Comparison of ENCODE assay signal across 25 cellular contexts in genomic region chr5:171427318-171428167, GRCh38. TPM values are rescaled to one million over a fixed set of nuclear protein-coding genes. Genes with fewer than 3 reads are reported as not detected.
A peak's percentile ranks its signal among the peaks of the same experiment; 100 is the strongest.
DNase-seq lines count a peak whose midpoint lies in the region; ATAC-seq and TF ChIP-seq lines count a peak whose summit lies in the region.
"Had no signal": no experiment of that assay in that cellular context is flagged by ENCODE, and none has a peak within 500 bp of the region (broad histone marks: within the 10 kb centered on the region; RNA-seq: fewer than 3 reads in every experiment).

No MANE protein-coding gene starts in this region.

- H3K27ac Mint-ChIP-seq in natural killer cell, result no peak overlapping the region
- H3K27ac Mint-ChIP-seq in natural killer cell treated with Interleukin-12 subunit alpha and Interleukin-12 subunit beta and Interleukin-15 and Interleukin-18, amount 100 ng/mL, for 72 hours, result no peak overlapping the region
- H3K27ac Mint-ChIP-seq: activated T-helper 2 cell treated with anti-CD3 and anti-CD28 coated beads, Interferon-gamma antibody, Interleukin-2, Interleukin-4, amounts not matched to agents 10 μg/mL and 5 μg/mL and 100 μg/mL, durations not matched to agents 14 hours and 24 hours and 36 hours; GM23338 had no signal

- in situ Hi-C loops in HAP-1 (cut with MboI; ENCODE audit: low sequenced_read_pairs), result loop anchor here (10.0 kb wide), 1 partner anchor 467 kb away; no protein-coding TSS in a partner anchor

- H3K27me3 Mint-ChIP-seq in natural killer cell (ENCODE audit: low read depth in 2 of 2), result no peaks in the 10 kb centered on the region
- no peaks in the 10 kb centered on the region for H3K27me3 Mint-ChIP-seq in natural killer cell treated with Interleukin-12 subunit alpha and Interleukin-12 subunit beta and Interleukin-15 and Interleukin-18, amount 100 ng/mL, for 72 hours

- no peaks in the 10 kb centered on the region for H3K36me3 ChIP-seq in HAP-1 (replicated peaks)
- H3K36me3 ChIP-seq: adrenal gland, esophagus squamous epithelium, lower lobe of right lung, ovary, Peyer's patch had no signal

- H3K9me3 ChIP-seq in HAP-1, result no peaks in the 10 kb centered on the region
- H3K9me3 ChIP-seq: adrenal gland, esophagus squamous epithelium, lower lobe of right lung, ovary, Peyer's patch had no signal

- TF ChIP-seq CTCF in natural killer cell (IDR thresholded peaks at IDR 0.05), result no peak
- no peak for TF ChIP-seq CTCF in omental fat pad (IDR thresholded peaks at IDR 0.05)

- H3K4me1 Mint-ChIP-seq in natural killer cell, result no peaks in the 10 kb centered on the region
- H3K4me1 Mint-ChIP-seq in natural killer cell treated with Interleukin-12 subunit alpha and Interleukin-12 subunit beta and Interleukin-15 and Interleukin-18, amount 100 ng/mL, for 72 hours (ENCODE audit: low read depth in 2 of 2), result no peaks in the 10 kb centered on the region
- H3K4me1 Mint-ChIP-seq: CD14-positive monocyte; stimulated activated naive CD8-positive, alpha-beta T cell treated with anti-CD3 and anti-CD28 coated beads, Interleukin-15, amount 100 ng/mL, for 72 hours had no signal

- no peak for ATAC-seq in natural killer cell
- no peak for ATAC-seq in natural killer cell treated with Interleukin-12 subunit alpha and Interleukin-12 subunit beta and Interleukin-15 and Interleukin-18, amount 100 ng/mL, for 72 hours
- peak; percentile 79 for ATAC-seq in Right ventricle myocardium superior (ENCODE audit: poor library complexity)
- peak; percentile 55 for ATAC-seq in omental fat pad (ENCODE audit: low FRiP score)
- ATAC-seq: GM23338; lower lobe of right lung; stimulated activated naive CD8-positive, alpha-beta T cell treated with anti-CD3 and anti-CD28 coated beads, Interleukin-15, amount 100 ng/mL, for 72 hours had no signal

- H3K4me3 Mint-ChIP-seq in natural killer cell, result no peak overlapping the region
- H3K4me3 Mint-ChIP-seq in natural killer cell treated with Interleukin-12 subunit alpha and Interleukin-12 subunit beta and Interleukin-15 and Interleukin-18, amount 100 ng/mL, for 72 hours, result no peak overlapping the region
- H3K4me3 Mint-ChIP-seq: GM23338; stimulated activated naive CD8-positive, alpha-beta T cell treated with anti-CD3 and anti-CD28 coated beads, Interleukin-15, amount 100 ng/mL, for 72 hours had no signal

- H3K4me3 ChIP-seq in HAP-1, result no peak overlapping the region
- H3K4me3 ChIP-seq: adrenal gland, esophagus squamous epithelium, GM23338, lower lobe of right lung, ovary, Peyer's patch, SK-N-MC, skin epidermis had no signal

- no peaks in the 10 kb centered on the region for H3K36me3 Mint-ChIP-seq in natural killer cell
- H3K36me3 Mint-ChIP-seq in natural killer cell treated with Interleukin-12 subunit alpha and Interleukin-12 subunit beta and Interleukin-15 and Interleukin-18, amount 100 ng/mL, for 72 hours, result no peaks in the 10 kb centered on the region
- H3K36me3 Mint-ChIP-seq: CD14-positive monocyte had no signal

- H3K9me3 Mint-ChIP-seq in natural killer cell, result no peaks in the 10 kb centered on the region
- H3K9me3 Mint-ChIP-seq in natural killer cell treated with Interleukin-12 subunit alpha and Interleukin-12 subunit beta and Interleukin-15 and Interleukin-18, amount 100 ng/mL, for 72 hours, result no peaks in the 10 kb centered on the region
- H3K9me3 Mint-ChIP-seq: activated T-helper 2 cell treated with anti-CD3 and anti-CD28 coated beads, Interferon-gamma antibody, Interleukin-2, Interleukin-4, amounts not matched to agents 10 μg/mL and 5 μg/mL and 100 μg/mL, durations not matched to agents 14 hours and 24 hours and 36 hours; GM23338; stimulated activated naive CD8-positive, alpha-beta T cell treated with anti-CD3 and anti-CD28 coated beads, Interleukin-15, amount 100 ng/mL, for 72 hours had no signal

- intact Hi-C loops in natural killer cell (cut with micrococcal nuclease), result no loop called here
- intact Hi-C loops in Right ventricle myocardium superior (cut with DNase I), result loop anchor here (10.0 kb wide), 1 partner anchor 197 kb away; no protein-coding TSS in a partner anchor

- DNase-seq in natural killer cell (peak; percentile 7), Right ventricle myocardium superior (peak; percentile 79), omental fat pad (ENCODE audit: low spot score) (no peak), HAP-1 (ENCODE audit: low spot score in 2 of 2) (no peak), DMS114 treated with DMSO at 0.1 percent for 48 hours (lab: John Stamatoyannopoulos, UW; ENCODE audit: unreplicated experiment) (no peak), globus pallidus (ENCODE audit: low spot score) (no peak), NCI-H1436 (lab: John Stamatoyannopoulos, UW) (no peak)
- DNase-seq in natural killer cell treated with Interleukin-12 subunit alpha and Interleukin-12 subunit beta and Interleukin-15 and Interleukin-18, amount 100 ng/mL, for 72 hours (ENCODE audit: low spot score), result no peak
- DNase-seq: cerebellar nuclear complex; effector CD8-positive, alpha-beta T cell; esophagus squamous epithelium; glutamatergic neuron; NCI-H1417; stimulated activated CD4-positive, alpha-beta T cell treated with anti-CD3 and anti-CD28 coated beads, Interleukin-2, amount 100 ng/mL, for 48 hours; stimulated activated naive CD8-positive, alpha-beta T cell treated with anti-CD3 and anti-CD28 coated beads, Interleukin-15, amount 100 ng/mL, for 72 hours; T-helper 9 cell had no signal

- H3K27me3 ChIP-seq in HAP-1 (ENCODE audit: low read depth), result no peaks in the 10 kb centered on the region
- H3K27me3 ChIP-seq: adrenal gland, ovary, Peyer's patch had no signal

- no peaks in the 10 kb centered on the region for H3K4me1 ChIP-seq in HAP-1
- H3K4me1 ChIP-seq: adrenal gland, esophagus squamous epithelium, lower lobe of right lung, Peyer's patch had no signal

RNA-seq across cellular contexts. Expression of gene FGF18, which starts 8.1 kb away (rescaled TPM):
- total RNA-seq in natural killer cell (under 1 TPM; 0.16 to 0.25 (median 0.23) TPM), Right ventricle myocardium superior (5.8 TPM), omental fat pad (1 to 10 TPM in 3 of 4 donors, under 1 TPM in 1; 0.79 to 7.5 (median 2.1) TPM)
- total RNA-seq in natural killer cell treated with Interleukin-12 subunit alpha and Interleukin-12 subunit beta and Interleukin-15 and Interleukin-18, amount 100 ng/mL, for 72 hours, result under 1 TPM in 1 of 2 donors, not detected in 1; 0.28 TPM
- total RNA-seq: activated T-helper 2 cell treated with anti-CD3 and anti-CD28 coated beads, Interferon-gamma antibody, Interleukin-2, Interleukin-4, amounts not matched to agents 10 μg/mL and 5 μg/mL and 100 μg/mL, durations not matched to agents 14 hours and 24 hours and 36 hours had no signal

RNA-seq across cellular contexts. Expression of gene NPM1, which starts 39.9 kb away (rescaled TPM):
- total RNA-seq in natural killer cell (100 to 1,000 TPM; 440 to 554 (median 454) TPM), Right ventricle myocardium superior (342 TPM), omental fat pad (100 to 1,000 TPM; 384 to 931 (median 640) TPM)
- 1,000 to 10,000 TPM; 1,349 to 2,333 TPM for total RNA-seq in natural killer cell treated with Interleukin-12 subunit alpha and Interleukin-12 subunit beta and Interleukin-15 and Interleukin-18, amount 100 ng/mL, for 72 hours

Comparison
In these comparisons a context has a peak if more than half of its experiments do, and no peak if none do; other contexts are left out.
1. DNase-seq: peak in natural killer cell (single experiment) and Right ventricle myocardium superior (single experiment); none in natural killer cell treated with Interleukin-12 subunit alpha and Interleukin-12 subunit beta and Interleukin-15 and Interleukin-18, amount 100 ng/mL, for 72 hours (single experiment), omental fat pad (single experiment), HAP-1 (0 of 2), DMS114 treated with DMSO at 0.1 percent for 48 hours (single experiment), globus pallidus (single experiment) and NCI-H1436 (single experiment).
2. ATAC-seq: peak in Right ventricle myocardium superior (single experiment) and omental fat pad (single experiment); none in natural killer cell (0 of 3) and natural killer cell treated with Interleukin-12 subunit alpha and Interleukin-12 subunit beta and Interleukin-15 and Interleukin-18, amount 100 ng/mL, for 72 hours (0 of 2).